9 cellular contexts compared by ENCODE assay signal in genomic region chr6:150667977-150668716, GRCh38.
DNase-seq lines count a peak whose midpoint lies in the region; FAIRE-seq and TF ChIP-seq lines count a peak whose summit lies in the region.
"Had no signal": no experiment of that assay in that cellular context is flagged by ENCODE, and none has a peak within 500 bp of the region (broad histone marks: within the 10 kb centered on the region; RNA-seq: fewer than 3 reads in every experiment).

No MANE protein-coding gene starts in this region.

- no peak overlapping the region for H3K9ac ChIP-seq in keratinocyte (ENCODE audit: control insufficient read depth, extremely low read depth, insufficient read depth, low read length)
- H3K9ac ChIP-seq: KMS-11 had no signal

- FAIRE-seq in keratinocyte (lab: Jason Lieb, UNC): peak; percentile 67

- H3K9me1 ChIP-seq in keratinocyte (ENCODE audit: control insufficient read depth, extremely low read depth, insufficient read depth, low read length): peaks cover 3% of the 10 kb centered on the region

- intact Hi-C loops in breast epithelium (cut with DNase I; ENCODE audit: low total_unique reads): no loop called here

- no peaks in the 10 kb centered on the region for H3K79me2 ChIP-seq in keratinocyte (ENCODE audit: control insufficient read depth, insufficient read depth, low read length)

- no peak overlapping the region for H2AFZ ChIP-seq in keratinocyte (ENCODE audit: control insufficient read depth, low read length)

- H3K4me1 ChIP-seq in breast epithelium: peaks cover 0 to 9% of the 10 kb centered on the region in 2 donors
- H3K4me1 ChIP-seq in keratinocyte (ENCODE audit: control insufficient read depth, extremely low read depth, insufficient read depth, low read length): peaks cover 15% of the 10 kb centered on the region

- H3K27ac ChIP-seq in breast epithelium: peak overlapping the region; percentile 75
- H3K27ac ChIP-seq in keratinocyte (ENCODE audit: control insufficient read depth, insufficient read depth, low read length): no peak overlapping the region
- H3K27ac ChIP-seq: KMS-11 had no signal

- dilution Hi-C loops in keratinocyte (cut with MboI; ENCODE audit: extremely low pct_ligation_motif_present, low sequenced_read_pairs): no loop called here

- no peak overlapping the region for H3K4me2 ChIP-seq in keratinocyte (ENCODE audit: control insufficient read depth, extremely low read depth, insufficient read depth, low read depth, low read length)
- H3K4me2 ChIP-seq: KMS-11 had no signal

- H3K36me3 ChIP-seq in breast epithelium (no peaks in the 10 kb centered on the region), keratinocyte (ENCODE audit: control insufficient read depth in 2 of 2, extremely low read depth in 1 of 2, insufficient read depth in 2 of 2, low read length in 2 of 2) (peaks cover 0 to 2% of the 10 kb centered on the region in 2 experiments)

- H3K9me3 ChIP-seq in breast epithelium: no peaks in the 10 kb centered on the region
- H3K9me3 ChIP-seq in keratinocyte (ENCODE audit: control insufficient read depth, low read depth, low read length): no peaks in the 10 kb centered on the region

- TF ChIP-seq POLR2A in breast epithelium (IDR thresholded peaks at IDR 0.05): no peak

- TF ChIP-seq CTCF in breast epithelium (IDR thresholded peaks at IDR 0.05): peak in 1 of 3 donors; percentile 42
- TF ChIP-seq CTCF in keratinocyte (optimal IDR thresholded peaks at IDR 0.05 in 1 of 3, IDR thresholded peaks at IDR 0.05 in 1 of 3, conservative IDR thresholded peaks at IDR 0.05 in 1 of 3; ENCODE audit: extremely low read depth in 1 of 3, insufficient read depth in 2 of 3, low read length in 3 of 3): peak; percentile 22 to 39 (median 32)
- no peak for TF ChIP-seq CTCF in GM10266 (IDR thresholded peaks at IDR 0.05; ENCODE audit: control insufficient read depth, insufficient read depth, low read depth, missing control alignments)

- H3K27me3 ChIP-seq in breast epithelium (no peaks in the 10 kb centered on the region), keratinocyte (ENCODE audit: control insufficient read depth, extremely low read depth, insufficient read depth, low read length) (no peaks in the 10 kb centered on the region)

- no peaks in the 10 kb centered on the region for H4K20me1 ChIP-seq in keratinocyte (ENCODE audit: control insufficient read depth, extremely low read depth, insufficient read depth, low read length)

- H3K4me3 ChIP-seq in breast epithelium (peak overlapping the region in 1 of 3 donors; percentile 22), keratinocyte (ENCODE audit: control insufficient read depth in 2 of 3, extremely low read depth in 1 of 3, insufficient read depth in 2 of 3, low read depth in 1 of 3, low read length in 3 of 3) (no peak overlapping the region)

- DNase-seq in GM03348 (ENCODE audit: low spot score) (peak; percentile 35), NCI-H1048 (lab: John Stamatoyannopoulos, UW) (peak; percentile 41), breast epithelium (ENCODE audit: low spot score in 2 of 2) (peak; percentile 91 to 95), keratinocyte (ENCODE audit: low read depth, low spot score) (peak; percentile 53), smooth muscle cell of the brain vasculature (ENCODE audit: low read depth, low spot score) (peak; percentile 60), NK-92 (lab: John Stamatoyannopoulos, UW; ENCODE audit: unreplicated experiment) (no peak), GM10266 (ENCODE audit: extremely low spot score) (no peak), GOT3 (lab: John Stamatoyannopoulos, UW) (no peak)

Comparison
In these comparisons a context has a peak if more than half of its experiments do, and no peak if none do; other contexts are left out.
1. DNase-seq: peak in GM03348 (single experiment), NCI-H1048 (single experiment), breast epithelium (2 of 2), keratinocyte (single experiment) and smooth muscle cell of the brain vasculature (single experiment); none in NK-92 (single experiment), GM10266 (single experiment) and GOT3 (single experiment).